In the genomic region with DNA sequence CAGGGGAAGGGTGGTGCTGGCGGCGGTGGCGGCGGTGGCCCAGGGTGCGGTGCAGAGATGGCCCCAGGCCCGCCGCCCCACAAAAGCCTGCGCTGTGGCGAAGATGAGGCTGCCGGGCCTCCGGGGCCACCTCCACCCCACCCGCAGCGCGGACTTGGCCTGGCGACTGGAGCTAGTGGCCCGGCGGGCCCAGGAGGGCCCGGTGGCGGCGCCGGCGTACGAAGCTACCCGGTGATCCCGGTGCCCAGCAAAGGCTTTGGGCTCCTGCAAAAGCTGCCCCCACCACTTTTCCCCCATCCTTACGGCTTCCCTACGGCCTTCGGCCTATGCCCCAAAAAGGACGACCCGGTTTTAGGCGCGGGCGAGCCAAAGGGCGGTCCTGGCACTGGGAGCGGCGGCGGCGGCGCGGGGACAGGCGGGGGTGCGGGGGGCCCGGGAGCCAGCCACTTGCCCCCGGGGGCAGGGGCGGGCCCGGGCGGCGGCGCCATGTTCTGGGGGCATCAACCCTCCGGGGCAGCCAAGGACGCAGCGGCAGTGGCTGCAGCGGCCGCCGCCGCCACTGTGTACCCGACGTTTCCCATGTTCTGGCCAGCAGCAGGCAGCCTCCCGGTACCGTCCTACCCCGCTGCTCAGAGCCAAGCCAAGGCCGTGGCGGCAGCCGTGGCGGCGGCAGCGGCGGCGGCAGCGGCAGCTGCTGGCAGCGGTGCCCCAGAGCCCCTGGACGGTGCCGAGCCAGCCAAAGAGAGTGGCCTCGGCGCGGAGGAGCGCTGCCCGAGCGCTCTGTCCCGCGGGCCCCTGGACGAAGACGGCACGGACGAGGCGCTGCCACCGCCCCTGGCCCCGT, we compare ENCODE assay signal across 18 cellular contexts. TPM values are rescaled to one million over a fixed set of nuclear protein-coding genes. Genes with fewer than 3 reads are reported as not detected.
A peak's percentile ranks its signal among the peaks of the same experiment; 100 is the strongest.
DNase-seq lines count a peak whose midpoint lies in the region; ATAC-seq and TF ChIP-seq lines count a peak whose summit lies in the region.
"Had no signal": no experiment of that assay in that cellular context is flagged by ENCODE, and none has a peak within 500 bp of the region (broad histone marks: within the 10 kb centered on the region; RNA-seq: fewer than 3 reads in every experiment).

No MANE protein-coding gene starts in this region.

- peaks cover 53% of the 10 kb centered on the region for H3K4me1 ChIP-seq in HUES6 (ENCODE audit: control insufficient read depth, insufficient read depth, low read length)
- H3K4me1 ChIP-seq in hepatocyte (ENCODE audit: insufficient read depth) = peaks cover 39% of the 10 kb centered on the region

- no peaks in the 10 kb centered on the region for H3K79me2 ChIP-seq in hepatocyte

- H2AFZ ChIP-seq in hepatocyte = peak overlapping the region; percentile 56

- ATAC-seq in HG03175 (IDR thresholded peaks at IDR 0.05; ENCODE audit: unreplicated experiment) = no peak
- ATAC-seq: activated CD8-positive, alpha-beta T cell treated with anti-CD3 and anti-CD28 coated beads for 36 hours had no signal

- no peaks in the 10 kb centered on the region for H3K36me3 ChIP-seq in HUES6 (ENCODE audit: control insufficient read depth, insufficient read depth, low read length)
- no peaks in the 10 kb centered on the region for H3K36me3 ChIP-seq in hepatocyte (replicated peaks; ENCODE audit: insufficient read depth, low read depth)
- H3K36me3 ChIP-seq: esophagus squamous epithelium, tibial artery had no signal

- peak overlapping the region; percentile 77 for H3K4me2 ChIP-seq in hepatocyte

- no peaks in the 10 kb centered on the region for H3K9me2 ChIP-seq in hepatocyte (replicated peaks; ENCODE audit: insufficient read depth)

- H3K9ac ChIP-seq in HUES6 (ENCODE audit: low read length) = no peak overlapping the region

- TF ChIP-seq CTCF in hepatocyte (IDR thresholded peaks at IDR 0.05; ENCODE audit: poor library complexity) = no peak

- DNase-seq in NCI-H748 (lab: John Stamatoyannopoulos, UW; ENCODE audit: unreplicated experiment) (peak; percentile 52), NCI-H748 treated with DMSO at 0.1 percent for 48 hours (lab: John Stamatoyannopoulos, UW) (no peak), hepatocyte (ENCODE audit: low spot score) (no peak), retina (peak; percentile 32), NCI-H510A (lab: John Stamatoyannopoulos, UW) (no peak), kidney tubule cell (ENCODE audit: low spot score) (no peak)
- DNase-seq: activated CD8-positive, alpha-beta T cell treated with anti-CD3 and anti-CD28 coated beads for 36 hours; esophagus squamous epithelium; mesendoderm; NCI-H1436; NK-92 treated with Interleukin-12 subunit alpha and Interleukin-12 subunit beta, amount 100 ng/mL, for 24 hours had no signal

- H3K27ac ChIP-seq in HUES6 (ENCODE audit: low read depth, low read length) = no peak overlapping the region
- H3K27ac ChIP-seq in hepatocyte = no peak overlapping the region
- H3K27ac ChIP-seq: esophagus squamous epithelium, RWPE1, tibial artery had no signal

- H3K9me3 ChIP-seq in HUES6 (ENCODE audit: control insufficient read depth, insufficient read depth, low read depth, low read length) (no peaks in the 10 kb centered on the region), hepatocyte (ENCODE audit: low read depth) (no peaks in the 10 kb centered on the region)
- H3K9me3 ChIP-seq: esophagus squamous epithelium, tibial artery had no signal

- peak overlapping the region; percentile 42 for H3K4me3 ChIP-seq in HUES6 (ENCODE audit: low read depth, low read length)
- H3K4me3 ChIP-seq in hepatocyte = no peak overlapping the region

- H3K27me3 ChIP-seq in HUES6 (ENCODE audit: control insufficient read depth, insufficient read depth, low read length) (peaks cover 100% of the 10 kb centered on the region), hepatocyte (peaks cover 94% of the 10 kb centered on the region)

- H4K20me1 ChIP-seq in hepatocyte (ENCODE audit: insufficient read depth, poor library complexity, severe bottlenecking) = no peaks in the 10 kb centered on the region

- 6% methylated on average over 27 of the region's 88 CpGs for WGBS in hepatocyte (ENCODE audit: low lambda C conversion rate, missing lambda C conversion rate)

RNA-seq across cellular contexts. Expression of a gene that starts 1.6 kb away (rescaled TPM):
- 0.12 and 0.23 TPM in 2 replicates for total RNA-seq in hepatocyte
- polyA plus RNA-seq in hepatocyte = 0.26 and 0.52 TPM in 2 replicates
- total RNA-seq: glomerular endothelial cell had no signal
- polyA plus RNA-seq: CD14-positive monocyte had no signal

RNA-seq across cellular contexts. Expression of a gene that starts 12.9 kb away (rescaled TPM):
- total RNA-seq in hepatocyte = not detected in 2 replicates
- not detected in 2 replicates for polyA plus RNA-seq in hepatocyte
- total RNA-seq: activated CD8-positive, alpha-beta T cell treated with anti-CD3 and anti-CD28 coated beads for 36 hours; esophagus squamous epithelium; glomerular endothelial cell; pulmonary artery endothelial cell had no signal
- polyA plus RNA-seq: CD14-positive monocyte had no signal

Comparison
In these comparisons a context has a peak if more than half of its experiments do, and no peak if none do; other contexts are left out.
1. DNase-seq: peak in NCI-H748 (single experiment) and retina (single experiment); none in NCI-H748 treated with DMSO at 0.1 percent for 48 hours (single experiment), hepatocyte (single experiment), NCI-H510A (single experiment) and kidney tubule cell (single experiment).